Comparison of ENCODE assay signal across 23 cellular contexts in genomic region chr17:46082293-46082692, GRCh38.
A peak's percentile ranks its signal among the peaks of the same experiment; 100 is the strongest.
DNase-seq lines count a peak whose midpoint lies in the region; ATAC-seq, FAIRE-seq and TF ChIP-seq lines count a peak whose summit lies in the region.
"Had no signal": no experiment of that assay in that cellular context is flagged by ENCODE, and none has a peak within 500 bp of the region (broad histone marks: within the 10 kb centered on the region; RNA-seq: fewer than 3 reads in every experiment).

No MANE protein-coding gene starts in this region.

- peak overlapping the region; percentile 17 to 91 (median 58) for H3K27ac Mint-ChIP-seq in CD8-positive, alpha-beta memory T cell
- H3K27ac Mint-ChIP-seq in T-cell: peak overlapping the region; percentile 48 to 49
- peak overlapping the region; percentile 22 for H3K27ac Mint-ChIP-seq in astrocyte (ENCODE audit: unreplicated experiment)
- H3K27ac Mint-ChIP-seq in nephron: peak overlapping the region; percentile 46 to 53 (median 49)
- H3K27ac Mint-ChIP-seq: T-helper 1 cell treated with Interleukin-12 subunit alpha and Interleukin-12 subunit beta and Interleukin-4 antibody, amounts not matched to agents 30 μg/mL and 1 μg/mL, for 36 hours had no signal

- POLR2A ChIA-PET in CD8-positive, alpha-beta memory T cell (lab: Charles Lee): no interaction called here
- POLR2A ChIA-PET in T-cell (lab: Charles Lee): interaction anchor here in 1 of 2 donors (0.6 kb wide), 1 partner anchor 107 kb away, joined by 3 read pairs; no protein-coding TSS in a partner anchor

- no peak overlapping the region for H2AFZ ChIP-seq in astrocyte (ENCODE audit: low read depth, low read length)
- H2AFZ ChIP-seq: PC-9 had no signal

- peaks cover 31% of the 10 kb centered on the region for H3K4me1 ChIP-seq in CD8-positive, alpha-beta memory T cell (ENCODE audit: insufficient read depth, low read length)
- no peaks in the 10 kb centered on the region for H3K4me1 ChIP-seq in astrocyte (ENCODE audit: insufficient read depth, low read length)
- H3K4me1 ChIP-seq in lower lobe of right lung: peaks cover 25% of the 10 kb centered on the region
- peaks cover 3 to 6% of the 10 kb centered on the region in 2 donors for H3K4me1 ChIP-seq in small intestine (ENCODE audit: control insufficient read depth in 2 of 2, insufficient read depth in 1 of 2, low read depth in 1 of 2, low read length in 1 of 2)

- no peak overlapping the region for H3K4me3 Mint-ChIP-seq in CD8-positive, alpha-beta memory T cell
- peak overlapping the region in 1 of 3 donors; percentile 19 for H3K4me3 Mint-ChIP-seq in T-cell
- no peak overlapping the region for H3K4me3 Mint-ChIP-seq in astrocyte (ENCODE audit: unreplicated experiment)
- H3K4me3 Mint-ChIP-seq in nephron: no peak overlapping the region
- H3K4me3 Mint-ChIP-seq: T-helper 1 cell treated with Interleukin-12 subunit alpha and Interleukin-12 subunit beta and Interleukin-4 antibody, amounts not matched to agents 30 μg/mL and 1 μg/mL, for 36 hours had no signal

- H3K27me3 Mint-ChIP-seq in CD8-positive, alpha-beta memory T cell: no peaks in the 10 kb centered on the region
- H3K27me3 Mint-ChIP-seq in T-cell (no peaks in the 10 kb centered on the region), astrocyte (ENCODE audit: low read depth, unreplicated experiment) (no peaks in the 10 kb centered on the region), nephron (ENCODE audit: low read depth) (no peaks in the 10 kb centered on the region)

- FAIRE-seq in astrocyte (lab: Jason Lieb, UNC) (no peak), small intestine (lab: Jason Lieb, UNC) (no peak)
- FAIRE-seq: urothelium cell line had no signal

- H3K4me2 ChIP-seq in astrocyte (ENCODE audit: low read length): no peak overlapping the region
- H3K4me2 ChIP-seq: KMS-11, PC-9 had no signal

- H3K4me3 ChIP-seq in CD8-positive, alpha-beta memory T cell (ENCODE audit: low read length): no peak overlapping the region
- no peak overlapping the region for H3K4me3 ChIP-seq in astrocyte (ENCODE audit: insufficient read depth, low read depth, low read length)
- H3K4me3 ChIP-seq in lower lobe of right lung: no peak overlapping the region
- no peak overlapping the region for H3K4me3 ChIP-seq in small intestine (ENCODE audit: low read depth in 1 of 2, low read length in 2 of 2)
- H3K4me3 ChIP-seq: ascending aorta, HAP-1, PC-9, skin epidermis had no signal

- H3K4me1 Mint-ChIP-seq in CD8-positive, alpha-beta memory T cell: peaks cover 64 to 83% (median 79%) of the 10 kb centered on the region in 3 donors
- H3K4me1 Mint-ChIP-seq in T-cell (peaks cover 70 to 79% (median 77%) of the 10 kb centered on the region in 3 donors), astrocyte (ENCODE audit: low read depth, unreplicated experiment) (peaks cover 20% of the 10 kb centered on the region), nephron (peaks cover 47% of the 10 kb centered on the region)

- peak in 1 of 4 experiments; percentile 93 for ATAC-seq in T-cell (replicated peaks in 1 of 4)
- no peak for ATAC-seq in HG03460 (IDR thresholded peaks at IDR 0.05; ENCODE audit: unreplicated experiment)
- ATAC-seq in lower lobe of right lung: no peak

- 31 to 58% (median 40%) methylated on average over 2 of the region's 2 CpGs for WGBS in small intestine, 3 donors

- DNase-seq in CD8-positive, alpha-beta memory T cell: no peak
- DNase-seq in T-cell (no peak), astrocyte (ENCODE audit: low read depth) (no peak), glomerular visceral epithelial cell (ENCODE audit: extremely low spot score) (no peak), lower lobe of right lung (no peak), small intestine (no peak)
- DNase-seq: activated effector memory CD4-positive, alpha-beta T cell treated with Interleukin-2 at 50 U/mL for 16 hours; Caco-2; DND-41; effector CD8-positive, alpha-beta T cell; mesenchymal stem cell; MV-4-11; NCI-H1694; PC-9; stimulated activated CD4-positive, alpha-beta T cell treated with anti-CD3 and anti-CD28 coated beads, Interleukin-4, amount 100 ng/mL, for 1 hour had no signal

- CTCF ChIA-PET in CD8-positive, alpha-beta memory T cell (lab: Charles Lee): interaction anchor here (1.2 to 1.3 kb wide), 2 partner anchors 23 to 111 kb away, joined by 3 to 4 read pairs; partner anchors contain the start of gene KANSL1
- CTCF ChIA-PET in T-cell (lab: Charles Lee): interaction anchor here (0.6 kb wide), 2 partner anchors 24 to 126 kb away, joined by 3 to 4 read pairs; no protein-coding TSS in a partner anchor

- intact Hi-C loops in lower lobe of right lung (cut with DNase I): no loop called here

- H3K79me2 ChIP-seq in astrocyte (ENCODE audit: insufficient read depth, low read length): peaks cover 79% of the 10 kb centered on the region

- peaks cover 76% of the 10 kb centered on the region for H4K20me1 ChIP-seq in astrocyte (ENCODE audit: insufficient read depth, low read length)

- no peak overlapping the region for H3K27ac ChIP-seq in CD8-positive, alpha-beta memory T cell (ENCODE audit: low read depth, low read length)
- no peak overlapping the region for H3K27ac ChIP-seq in astrocyte (ENCODE audit: low read depth, low read length)
- H3K27ac ChIP-seq in lower lobe of right lung: no peak overlapping the region
- H3K27ac ChIP-seq in small intestine (ENCODE audit: low read depth in 1 of 2, low read length in 1 of 2): no peak overlapping the region
- H3K27ac ChIP-seq: ascending aorta, KMS-11, PC-9 had no signal

- no peaks in the 10 kb centered on the region for H3K9me3 ChIP-seq in CD8-positive, alpha-beta memory T cell (ENCODE audit: low read length)
- H3K9me3 ChIP-seq in astrocyte (ENCODE audit: insufficient read depth, low read depth, low read length) (no peaks in the 10 kb centered on the region), lower lobe of right lung (no peaks in the 10 kb centered on the region), small intestine (ENCODE audit: control insufficient read depth, low read depth) (no peaks in the 10 kb centered on the region)
- H3K9me3 ChIP-seq: ascending aorta, Caco-2, HAP-1 had no signal

- peaks cover 0 to 51% (median 2%) of the 10 kb centered on the region in 3 donors for H3K36me3 Mint-ChIP-seq in CD8-positive, alpha-beta memory T cell
- H3K36me3 Mint-ChIP-seq in T-cell (peaks cover 26% of the 10 kb centered on the region), astrocyte (ENCODE audit: low read depth, unreplicated experiment) (peaks cover 5% of the 10 kb centered on the region), nephron (ENCODE audit: low read depth) (peaks cover 53% of the 10 kb centered on the region)

- no peak overlapping the region for H3K9ac ChIP-seq in astrocyte (ENCODE audit: low read length)
- H3K9ac ChIP-seq: KMS-11 had no signal

- H3K36me3 ChIP-seq in CD8-positive, alpha-beta memory T cell (ENCODE audit: insufficient read depth, low read length): peaks cover 5% of the 10 kb centered on the region
- H3K36me3 ChIP-seq in astrocyte (ENCODE audit: insufficient read depth, low read length) (no peaks in the 10 kb centered on the region), lower lobe of right lung (peaks cover 30% of the 10 kb centered on the region), small intestine (ENCODE audit: control insufficient read depth in 2 of 2, insufficient read depth in 2 of 2, low read length in 2 of 2) (peaks cover 0 to 2% of the 10 kb centered on the region in 2 donors)
- H3K36me3 ChIP-seq: ascending aorta, HAP-1 had no signal

- no peaks in the 10 kb centered on the region for H3K9me3 Mint-ChIP-seq in CD8-positive, alpha-beta memory T cell
- no peaks in the 10 kb centered on the region for H3K9me3 Mint-ChIP-seq in T-cell
- no peaks in the 10 kb centered on the region for H3K9me3 Mint-ChIP-seq in astrocyte (ENCODE audit: unreplicated experiment)
- no peaks in the 10 kb centered on the region for H3K9me3 Mint-ChIP-seq in nephron
- H3K9me3 Mint-ChIP-seq: T-helper 1 cell treated with Interleukin-12 subunit alpha and Interleukin-12 subunit beta and Interleukin-4 antibody, amounts not matched to agents 30 μg/mL and 1 μg/mL, for 36 hours had no signal

- TF ChIP-seq CTCF in astrocyte (IDR thresholded peaks at IDR 0.05; ENCODE audit: insufficient read depth, low read depth, low read length) (no peak), nephron (IDR thresholded peaks at IDR 0.05; ENCODE audit: unreplicated experiment in 3 of 3) (no peak), lower lobe of right lung (IDR thresholded peaks at IDR 0.05) (no peak)

- no peaks in the 10 kb centered on the region for H3K27me3 ChIP-seq in CD8-positive, alpha-beta memory T cell (ENCODE audit: insufficient read depth, low read length, poor library complexity, severe bottlenecking)
- H3K27me3 ChIP-seq in astrocyte (ENCODE audit: insufficient read depth, low read length) (no peaks in the 10 kb centered on the region), lower lobe of right lung (ENCODE audit: low read depth) (no peaks in the 10 kb centered on the region), small intestine (ENCODE audit: control insufficient read depth in 2 of 2, insufficient read depth in 2 of 2, low read length in 2 of 2) (no peaks in the 10 kb centered on the region)
- H3K27me3 ChIP-seq: ascending aorta had no signal
